14 cellular contexts compared by ENCODE assay signal in genomic region chr3:129491077-129491476, GRCh38. TPM values are rescaled to one million over a fixed set of nuclear protein-coding genes. Genes with fewer than 3 reads are reported as not detected.
DNase-seq lines count a peak whose midpoint lies in the region; ATAC-seq, FAIRE-seq and TF ChIP-seq lines count a peak whose summit lies in the region.
"Not testable (repeated sequence)": the region's sequence is repeated elsewhere in the genome, so short reads cannot be mapped to it uniquely, and the experiment has no call there.
"Had no signal": no experiment of that assay in that cellular context is flagged by ENCODE, and none has a peak within 500 bp of the region (broad histone marks: within the 10 kb centered on the region; RNA-seq: fewer than 3 reads in every experiment).

No MANE protein-coding gene starts in this region.

- peaks cover 25% of the 10 kb centered on the region for H3K4me1 Mint-ChIP-seq in type B pancreatic cell (ENCODE audit: unreplicated experiment)

- H3K4me1 ChIP-seq in DND-41 (ENCODE audit: insufficient read depth, low read length) = not testable (repeated sequence)
- H3K4me1 ChIP-seq in ascending aorta (peaks cover 13 to 28% of the 10 kb centered on the region in 2 donors), endothelial cell of umbilical vein (ENCODE audit: control insufficient read depth, extremely low read depth, insufficient read depth, low read length) (peaks cover 29% of the 10 kb centered on the region), right lobe of liver (peaks cover 0 to 22% (median 4%) of the 10 kb centered on the region in 4 donors), gastrocnemius medialis (peaks cover 32 to 47% of the 10 kb centered on the region in 2 donors)

- not testable (repeated sequence) for H2AFZ ChIP-seq in DND-41 (ENCODE audit: low read depth, low read length); endothelial cell of umbilical vein (ENCODE audit: low read depth, low read length)

- H3K9me3 ChIP-seq in DND-41 (ENCODE audit: insufficient read depth, low read length, severe bottlenecking); ascending aorta; endothelial cell of umbilical vein (replicated peaks; ENCODE audit: control insufficient read depth, insufficient read depth, low read length); right lobe of liver; gastrocnemius medialis: not testable (repeated sequence)

- not testable (repeated sequence) for H3K4me3 Mint-ChIP-seq in type B pancreatic cell

- DNase-seq in DND-41; ascending aorta (ENCODE audit: low spot score in 2 of 2); endothelial cell of umbilical vein (ENCODE audit: low read depth, low spot score); gastrocnemius medialis; type B pancreatic cell (ENCODE audit: extremely low spot score, unreplicated experiment): not testable (repeated sequence)
- peak in 1 of 3 donors; percentile 68 for DNase-seq in right lobe of liver

- not testable (repeated sequence) for H3K79me2 ChIP-seq in DND-41 (ENCODE audit: insufficient read depth, low read length); endothelial cell of umbilical vein (ENCODE audit: control insufficient read depth, insufficient read depth, low read length)

- POLR2A ChIA-PET in endothelial cell of umbilical vein (lab: Charles Lee) = not testable (repeated sequence)

- in situ Hi-C loops in gastrocnemius medialis (cut with MboI; ENCODE audit: low sequenced_read_pairs in 4 of 4) = loop anchor here (5.0 to 25.0 kb wide), 7 partner anchors 124 to 446 kb away; no protein-coding TSS in a partner anchor

- intact Hi-C loops in ascending aorta (cut with DNase I) = loop anchor here (2.0 kb wide), 5 partner anchors 70 to 444 kb away; partner anchors contain the start of gene PLXND1
- intact Hi-C loops in endothelial cell of umbilical vein (cut with micrococcal nuclease) = loop anchor here (5.0 kb wide), 1 partner anchor 401 kb away; the partner anchor contains the start of gene TMCC1
- intact Hi-C loops in right lobe of liver (cut with DNase I) = loop anchor here in 1 of 2 donors (10.0 kb wide), 1 partner anchor 334 kb away; no protein-coding TSS in a partner anchor
- intact Hi-C loops in gastrocnemius medialis (cut with DNase I; ENCODE audit: low total_unique reads) = loop anchor here (2.0 to 5.0 kb wide), 3 partner anchors 116 to 444 kb away; partner anchors contain the start of gene PLXND1

- peak overlapping the region; percentile 70 for H3K27ac Mint-ChIP-seq in type B pancreatic cell

- H3K9me3 Mint-ChIP-seq in type B pancreatic cell = not testable (repeated sequence)

- H3K27ac ChIP-seq in DND-41 (ENCODE audit: low read length) (peak overlapping the region; percentile 50; the same call in 1 of the 2 replicates), ascending aorta (peak overlapping the region; percentile 86 to 90), endothelial cell of umbilical vein (ENCODE audit: insufficient read depth, low read depth, low read length) (peak overlapping the region; percentile 81), right lobe of liver (peak overlapping the region in 2 of 3 donors; percentile 54 to 67), gastrocnemius medialis (peak overlapping the region; percentile 71 to 84 (median 78))

- H3K27me3 ChIP-seq in DND-41 (ENCODE audit: insufficient read depth, low read length, poor library complexity); ascending aorta; endothelial cell of umbilical vein (ENCODE audit: control insufficient read depth in 2 of 2, insufficient read depth in 2 of 2, low read length in 2 of 2); right lobe of liver; gastrocnemius medialis: not testable (repeated sequence)

- not testable (repeated sequence) for H3K9me1 ChIP-seq in endothelial cell of umbilical vein (replicated peaks; ENCODE audit: control insufficient read depth, extremely low read depth, insufficient read depth, low read length)

- peaks cover 15% of the 10 kb centered on the region for H3K36me3 Mint-ChIP-seq in type B pancreatic cell

- H3K27me3 Mint-ChIP-seq in type B pancreatic cell = not testable (repeated sequence)

- not testable (repeated sequence) for H3K4me3 ChIP-seq in DND-41 (ENCODE audit: low read depth in 1 of 2, low read length in 2 of 2); ascending aorta; endothelial cell of umbilical vein (replicated peaks in 1 of 3; ENCODE audit: insufficient read depth in 1 of 3, low read depth in 1 of 3, low read length in 3 of 3); right lobe of liver; gastrocnemius medialis

- not testable (repeated sequence) for TF ChIP-seq CTCF in DND-41 (IDR thresholded peaks at IDR 0.05; ENCODE audit: borderline replicate concordance, extremely low read depth, low read length, poor library complexity, severe bottlenecking); ascending aorta (IDR thresholded peaks at IDR 0.05); endothelial cell of umbilical vein (IDR thresholded peaks at IDR 0.05; ENCODE audit: extremely low read depth in 1 of 2, insufficient read depth in 1 of 2, low read depth in 1 of 2, low read length in 2 of 2); right lobe of liver (IDR thresholded peaks at IDR 0.05); gastrocnemius medialis (IDR thresholded peaks at IDR 0.05 in 4 of 5, conservative IDR thresholded peaks at IDR 0.05 in 1 of 5); type B pancreatic cell (conservative IDR thresholded peaks at IDR 0.05)

- dilution Hi-C loops in endothelial cell of umbilical vein (cut with MboI; ENCODE audit: extremely low pct_ligation_motif_present, low sequenced_read_pairs) = not testable (repeated sequence)

- BruUV-seq in endothelial cell of umbilical vein (replicated peaks; lab: Mats Ljungman, UMichigan) = not testable (repeated sequence)

- peaks cover 34% of the 10 kb centered on the region for H3K36me3 ChIP-seq in DND-41 (ENCODE audit: insufficient read depth, low read length)
- H3K36me3 ChIP-seq in ascending aorta = peaks cover 14 to 19% of the 10 kb centered on the region in 2 donors
- H3K36me3 ChIP-seq in endothelial cell of umbilical vein (ENCODE audit: control insufficient read depth in 2 of 2, extremely low read depth in 1 of 2, insufficient read depth in 2 of 2, low read length in 2 of 2); right lobe of liver; gastrocnemius medialis: not testable (repeated sequence)

- FAIRE-seq in endothelial cell of umbilical vein (lab: Jason Lieb, UNC) = not testable (repeated sequence)

- not testable (repeated sequence) for H3K9ac ChIP-seq in DND-41 (ENCODE audit: low read depth, low read length); endothelial cell of umbilical vein (replicated peaks; ENCODE audit: extremely low read depth, insufficient read depth, low read length)

- H3K4me2 ChIP-seq in DND-41 (ENCODE audit: insufficient read depth, low read length); endothelial cell of umbilical vein (ENCODE audit: insufficient read depth, low read length): not testable (repeated sequence)

- not testable (repeated sequence) for H4K20me1 ChIP-seq in DND-41 (ENCODE audit: insufficient read depth, low read length); endothelial cell of umbilical vein (replicated peaks; ENCODE audit: control insufficient read depth, extremely low read depth, insufficient read depth, low read length)

- ATAC-seq in DND-41 (ENCODE audit: insufficient read depth, low read depth); gastrocnemius medialis: not testable (repeated sequence)
- peak; percentile 13 to 43 (median 40) for ATAC-seq in right lobe of liver

- CTCF ChIA-PET in endothelial cell of umbilical vein (lab: Charles Lee) = interaction anchor here (1.2 to 3.8 kb wide), 16 partner anchors 18 to 439 kb away, joined by 4 to 80 read pairs (median 10); no protein-coding TSS in a partner anchor

- 43% methylated on average over 3 of the region's 4 CpGs for WGBS in right lobe of liver (ENCODE audit: insufficient coverage, low coverage, low lambda C conversion rate, missing lambda C conversion rate)

- TF ChIP-seq POLR2A in endothelial cell of umbilical vein (IDR thresholded peaks at IDR 0.05; ENCODE audit: low read depth, low read length); right lobe of liver (IDR thresholded peaks at IDR 0.05); gastrocnemius medialis (IDR thresholded peaks at IDR 0.05): not testable (repeated sequence)

RNA-seq across cellular contexts. Expression of gene RHO, which starts 37.4 kb away (rescaled TPM):
- total RNA-seq in ascending aorta (not detected), endothelial cell of umbilical vein (not detected in 2 replicates), right lobe of liver (not detected), gastrocnemius medialis (not detected), type B pancreatic cell (ENCODE audit: low replicate concordance) (not detected in 2 replicates)
- polyA plus RNA-seq in endothelial cell of umbilical vein = not detected in 2 replicates
- not detected in 2 replicates for polyA plus RNA-seq in endothelial cell of umbilical vein (2011; cell fraction: cytosol; rRNA removed)
- 0.12 TPM in 1 of 2 replicates, not detected in the other for polyA plus RNA-seq in endothelial cell of umbilical vein (2011; cell fraction: nucleus; rRNA removed)
- not detected in 2 replicates for polyA plus RNA-seq in endothelial cell of umbilical vein (2012)
- not detected in 2 replicates for polyA minus RNA-seq in endothelial cell of umbilical vein
- polyA minus RNA-seq in endothelial cell of umbilical vein (2011; cell fraction: cytosol; rRNA and poly(A)+ RNA removed) = not detected
- not detected in 2 replicates for polyA minus RNA-seq in endothelial cell of umbilical vein (2011; cell fraction: nucleus; rRNA and poly(A)+ RNA removed)
- total RNA-seq: activated CD8-positive, alpha-beta memory T cell treated with anti-CD3 and anti-CD28 coated beads for 36 hours; activated T-cell treated with anti-CD3 and anti-CD28 coated beads, Interleukin-2, amount 50 U/mL, for 72 hours; body of pancreas; CD4-positive, alpha-beta memory T cell; dermis blood vessel endothelial cell; epithelial cell of proximal tubule; occipital lobe; Right ventricle myocardium inferior had no signal
- polyA plus RNA-seq: CD4-positive, alpha-beta memory T cell had no signal

RNA-seq across cellular contexts. Expression of gene IFT122, which starts 51.1 kb away (rescaled TPM):
- total RNA-seq in ascending aorta = 51.1 TPM
- 36.6 and 41.7 TPM in 2 replicates for total RNA-seq in endothelial cell of umbilical vein
- polyA plus RNA-seq in endothelial cell of umbilical vein = 38.4 and 44.3 TPM in 2 replicates
- 26.1 and 28.0 TPM in 2 replicates for polyA plus RNA-seq in endothelial cell of umbilical vein (2011; cell fraction: cytosol; rRNA removed)
- 105 and 116 TPM in 2 replicates for polyA plus RNA-seq in endothelial cell of umbilical vein (2011; cell fraction: nucleus; rRNA removed)
- 18.0 and 23.9 TPM in 2 replicates for polyA plus RNA-seq in endothelial cell of umbilical vein (2012)
- 67.1 and 91.1 TPM in 2 replicates for polyA minus RNA-seq in endothelial cell of umbilical vein
- polyA minus RNA-seq in endothelial cell of umbilical vein (2011; cell fraction: cytosol; rRNA and poly(A)+ RNA removed) = 9.4 TPM
- 56.9 and 73.7 TPM in 2 replicates for polyA minus RNA-seq in endothelial cell of umbilical vein (2011; cell fraction: nucleus; rRNA and poly(A)+ RNA removed)
- 10 to 100 TPM in 4 of 6 experiments, 1 to 10 TPM in 2; 7.1 to 16.8 (median 11.5) TPM for total RNA-seq in right lobe of liver
- total RNA-seq in gastrocnemius medialis = 10 to 100 TPM in 1 of 4 donors, 1 to 10 TPM in 3; 4.6 to 16.4 (median 5.9) TPM
- total RNA-seq in type B pancreatic cell (ENCODE audit: low replicate concordance) = 16.9 and 41.6 TPM in 2 replicates

RNA-seq across cellular contexts. Expression of gene MBD4, which starts 51.3 kb away (rescaled TPM):
- total RNA-seq in ascending aorta = 57.6 TPM
- total RNA-seq in endothelial cell of umbilical vein = 33.2 and 39.5 TPM in 2 replicates
- polyA plus RNA-seq in endothelial cell of umbilical vein = 11.0 and 17.4 TPM in 2 replicates
- 19.7 and 19.8 TPM in 2 replicates for polyA plus RNA-seq in endothelial cell of umbilical vein (2011; cell fraction: cytosol; rRNA removed)
- 54.2 and 68.8 TPM in 2 replicates for polyA plus RNA-seq in endothelial cell of umbilical vein (2011; cell fraction: nucleus; rRNA removed)
- 16.1 and 22.9 TPM in 2 replicates for polyA plus RNA-seq in endothelial cell of umbilical vein (2012)
- 14.0 and 16.5 TPM in 2 replicates for polyA minus RNA-seq in endothelial cell of umbilical vein
- polyA minus RNA-seq in endothelial cell of umbilical vein (2011; cell fraction: cytosol; rRNA and poly(A)+ RNA removed) = 28.5 TPM
- polyA minus RNA-seq in endothelial cell of umbilical vein (2011; cell fraction: nucleus; rRNA and poly(A)+ RNA removed) = 35.0 and 41.0 TPM in 2 replicates
- 10 to 100 TPM; 16.9 to 26.1 (median 25.3) TPM for total RNA-seq in right lobe of liver
- 10 to 100 TPM; 15.4 to 18.1 (median 16.4) TPM for total RNA-seq in gastrocnemius medialis
- total RNA-seq in type B pancreatic cell (ENCODE audit: low replicate concordance) = 22.6 and 28.6 TPM in 2 replicates

RNA-seq across cellular contexts. Expression of gene H1-8, which starts 51.9 kb away (rescaled TPM):
- not detected for total RNA-seq in ascending aorta
- total RNA-seq in endothelial cell of umbilical vein = not detected in 2 replicates
- not detected in 2 replicates for polyA plus RNA-seq in endothelial cell of umbilical vein
- not detected in 2 replicates for polyA plus RNA-seq in endothelial cell of umbilical vein (2011; cell fraction: cytosol; rRNA removed)
- not detected in 2 replicates for polyA plus RNA-seq in endothelial cell of umbilical vein (2011; cell fraction: nucleus; rRNA removed)
- polyA plus RNA-seq in endothelial cell of umbilical vein (2012) = not detected in 2 replicates
- not detected in 2 replicates for polyA minus RNA-seq in endothelial cell of umbilical vein
- not detected for polyA minus RNA-seq in endothelial cell of umbilical vein (2011; cell fraction: cytosol; rRNA and poly(A)+ RNA removed)
- polyA minus RNA-seq in endothelial cell of umbilical vein (2011; cell fraction: nucleus; rRNA and poly(A)+ RNA removed) = not detected in 2 replicates
- not detected for total RNA-seq in right lobe of liver
- not detected for total RNA-seq in gastrocnemius medialis
- total RNA-seq in type B pancreatic cell (ENCODE audit: low replicate concordance) = not detected in 2 replicates
- total RNA-seq: activated CD8-positive, alpha-beta memory T cell treated with anti-CD3 and anti-CD28 coated beads for 36 hours; activated T-cell treated with anti-CD3 and anti-CD28 coated beads, Interleukin-2, amount 50 U/mL, for 72 hours; body of pancreas; CD4-positive, alpha-beta memory T cell; dermis blood vessel endothelial cell; epithelial cell of proximal tubule; occipital lobe; Right ventricle myocardium inferior had no signal
- polyA plus RNA-seq: CD4-positive, alpha-beta memory T cell had no signal
